Comparison of ENCODE assay signal across 23 cellular contexts in the genomic region with DNA sequence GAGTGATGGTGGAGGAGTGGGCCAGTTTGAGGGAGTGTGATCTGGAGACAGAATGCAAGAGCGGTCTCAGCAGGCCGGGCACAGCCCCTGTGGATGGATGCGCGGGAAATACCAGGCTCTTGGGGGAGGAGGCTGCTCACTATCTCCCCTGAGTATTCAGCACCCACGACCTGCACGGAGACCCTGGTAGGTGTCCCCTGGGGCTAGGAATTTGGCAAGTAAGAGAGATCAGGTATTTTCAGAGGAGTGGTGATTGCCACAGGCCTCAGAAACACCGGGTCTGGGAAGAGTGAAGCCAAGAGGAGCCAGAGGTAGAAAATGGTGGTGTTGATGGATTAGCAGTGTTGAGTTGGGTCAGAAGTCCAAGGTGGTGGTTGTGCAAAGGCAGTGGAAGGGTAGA.
"Had no signal": no experiment of that assay in that cellular context is flagged by ENCODE, and none has a peak within 500 bp of the region (broad histone marks: within the 10 kb centered on the region; RNA-seq: fewer than 3 reads in every experiment).

No MANE protein-coding gene starts in this region.

- H3K4me3 ChIP-seq: colonic mucosa, esophagus squamous epithelium, gastrocnemius medialis, heart right ventricle, left lung, lower lobe of right lung, mucosa of descending colon had no signal

- H3K4me1 Mint-ChIP-seq: endodermal cell, memory B cell, naive B cell had no signal

- H3K27me3 ChIP-seq: colonic mucosa, esophagus squamous epithelium, gastrocnemius medialis, heart right ventricle, left lung had no signal

- H3K4me1 ChIP-seq: colonic mucosa, esophagus squamous epithelium, gastrocnemius medialis, heart right ventricle, left lung, lower lobe of right lung had no signal

- H3K36me3 ChIP-seq: colonic mucosa, esophagus squamous epithelium, gastrocnemius medialis, heart right ventricle, left lung, lower lobe of right lung had no signal

- ATAC-seq: effector memory CD8-positive, alpha-beta T cell; gastrocnemius medialis; heart right ventricle; left cardiac atrium; left lung; left ventricle myocardium superior; lower lobe of right lung; mucosa of descending colon had no signal

- H3K27ac ChIP-seq: colonic mucosa, esophagus squamous epithelium, gastrocnemius medialis, heart right ventricle, left lung, lower lobe of right lung had no signal

- H3K9me3 ChIP-seq: colonic mucosa, gastrocnemius medialis, left lung, lower lobe of right lung, mucosa of descending colon had no signal

- DNase-seq: colonic mucosa; cortex of kidney; effector CD8-positive, alpha-beta T cell; effector memory CD8-positive, alpha-beta T cell; endodermal cell; esophagus squamous epithelium; foreskin fibroblast; foreskin melanocyte; gastrocnemius medialis; glutamatergic neuron; head of caudate nucleus; heart right ventricle; hippocampal formation; left cardiac atrium; left lung; left ventricle myocardium superior; lower lobe of right lung; mammary epithelial cell; mesendoderm; mucosa of descending colon; naive B cell had no signal

- H3K36me3 Mint-ChIP-seq: memory B cell, naive B cell had no signal

- H3K27ac Mint-ChIP-seq: dendritic cell treated with granulocyte-macrophage colony-stimulating factor and Interleukin-4, amounts not matched to agents 40 ng/mL and 50 ng/mL, for 4 days; effector memory CD8-positive, alpha-beta T cell; endodermal cell; memory B cell; naive B cell had no signal

- H3K27me3 Mint-ChIP-seq: dendritic cell treated with granulocyte-macrophage colony-stimulating factor and Interleukin-4, amounts not matched to agents 40 ng/mL and 50 ng/mL, for 4 days; effector memory CD8-positive, alpha-beta T cell; memory B cell; naive B cell had no signal

- H3K4me3 Mint-ChIP-seq: dendritic cell treated with granulocyte-macrophage colony-stimulating factor and Interleukin-4, amounts not matched to agents 40 ng/mL and 50 ng/mL, for 4 days; effector memory CD8-positive, alpha-beta T cell; endodermal cell; memory B cell; naive B cell had no signal
